10 cellular contexts compared by ENCODE assay signal in the genomic region with DNA sequence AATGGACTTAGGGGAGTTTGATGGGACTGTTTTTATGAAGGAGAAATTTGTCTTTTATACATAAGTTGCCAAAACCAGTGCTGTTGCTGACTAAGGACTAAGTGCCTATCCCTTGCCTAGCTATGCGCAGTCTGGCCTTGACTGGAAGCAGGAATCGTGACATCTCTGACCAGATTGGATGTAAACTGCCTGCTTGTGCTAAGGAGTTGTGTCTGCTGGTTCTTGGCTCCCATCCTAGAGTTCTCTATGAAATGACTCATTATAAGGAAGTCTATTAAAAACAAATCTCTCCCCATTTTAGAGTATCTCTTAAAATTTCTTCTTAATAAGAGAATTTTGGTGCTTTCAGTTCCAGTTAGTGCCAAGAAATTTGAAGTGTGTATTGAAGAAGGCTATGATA.
DNase-seq lines count a peak whose midpoint lies in the region; ATAC-seq and TF ChIP-seq lines count a peak whose summit lies in the region.
"Had no signal": no experiment of that assay in that cellular context is flagged by ENCODE, and none has a peak within 500 bp of the region (broad histone marks: within the 10 kb centered on the region; RNA-seq: fewer than 3 reads in every experiment).

No MANE protein-coding gene starts in this region.

- H3K4me1 ChIP-seq in body of pancreas (no peaks in the 10 kb centered on the region), tibial artery (peaks cover 0 to 18% (median 10%) of the 10 kb centered on the region in 4 donors)

- no peaks in the 10 kb centered on the region for H3K9me3 ChIP-seq in body of pancreas
- H3K9me3 ChIP-seq in tibial artery, result no peaks in the 10 kb centered on the region
- H3K9me3 ChIP-seq: spleen had no signal

- 51% methylated on average over 2 of the region's 2 CpGs for WGBS in body of pancreas, 2 donors

- H3K27ac ChIP-seq in body of pancreas, result peak overlapping the region in 1 of 4 donors; percentile 6
- H3K27ac ChIP-seq in tibial artery, result peak overlapping the region; percentile 10 to 23
- H3K27ac ChIP-seq: 22Rv1, spleen had no signal

- intact Hi-C loops in body of pancreas (cut with DNase I) (no loop called here), tibial artery (cut with DNase I; ENCODE audit: low total_unique reads) (no loop called here)

- H3K4me3 ChIP-seq in body of pancreas (no peak overlapping the region), tibial artery (no peak overlapping the region)
- H3K4me3 ChIP-seq: spleen had no signal

- TF ChIP-seq POLR2A in body of pancreas (IDR thresholded peaks at IDR 0.05), result no peak

- H3K36me3 ChIP-seq in body of pancreas (replicated peaks in 1 of 2; ENCODE audit: insufficient read depth in 1 of 2, low read depth in 2 of 2) (no peaks in the 10 kb centered on the region), tibial artery (no peaks in the 10 kb centered on the region)
- H3K36me3 ChIP-seq: spleen had no signal

- H3K27me3 ChIP-seq in body of pancreas (no peaks in the 10 kb centered on the region), tibial artery (no peaks in the 10 kb centered on the region)

- ATAC-seq in body of pancreas (peak; percentile 47), HG02610 (IDR thresholded peaks at IDR 0.05; ENCODE audit: unreplicated experiment) (no peak)

- DNase-seq in DMS53 (lab: John Stamatoyannopoulos, UW) (peak; percentile 8), DMS53 treated with DMSO at 0.1 percent for 48 hours (lab: John Stamatoyannopoulos, UW; ENCODE audit: unreplicated experiment) (no peak), body of pancreas (peak in 1 of 4 donors; percentile 46), iris pigment epithelial cell (ENCODE audit: low read depth) (peak; percentile 98), tibial artery (peak in 1 of 2 donors; percentile 54), HuH-7.5 (ENCODE audit: low spot score) (no peak), NAMALWA (ENCODE audit: low spot score) (no peak)
- DNase-seq: spleen had no signal

- TF ChIP-seq CTCF in body of pancreas (IDR thresholded peaks at IDR 0.05), result no peak
- TF ChIP-seq CTCF in tibial artery (IDR thresholded peaks at IDR 0.05), result no peak

Comparison
In these comparisons a context has a peak if more than half of its experiments do, and no peak if none do; other contexts are left out.
1. DNase-seq: peak in DMS53 (single experiment) and iris pigment epithelial cell (single experiment); none in DMS53 treated with DMSO at 0.1 percent for 48 hours (single experiment), HuH-7.5 (single experiment) and NAMALWA (single experiment).